ENCODE assay signal across 8 cellular contexts in the genomic region with DNA sequence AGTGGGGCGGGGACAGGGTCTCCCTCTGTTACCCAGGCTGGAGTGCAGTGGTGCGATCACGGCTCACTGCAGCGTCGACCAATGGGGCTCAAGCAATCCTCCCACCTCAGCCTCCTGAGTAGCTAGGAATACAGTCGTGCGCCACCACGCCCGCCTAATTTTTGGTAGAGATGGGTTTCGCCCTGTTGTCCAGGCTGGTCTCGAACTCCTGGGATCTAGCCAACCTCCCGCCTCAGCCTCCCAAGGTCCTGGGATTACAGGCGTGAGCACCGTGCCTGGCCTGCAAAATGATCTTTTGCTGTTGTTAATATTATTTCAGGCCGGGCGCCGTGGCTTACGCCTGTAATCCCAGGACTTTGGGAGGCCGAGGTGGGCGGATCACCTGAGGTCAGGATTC.
DNase-seq lines count a peak whose midpoint lies in the region; FAIRE-seq and TF ChIP-seq lines count a peak whose summit lies in the region.

No MANE protein-coding gene starts in this region.

- H3K27ac Mint-ChIP-seq in activated naive CD4-positive, alpha-beta T cell treated with anti-CD3 and anti-CD28 coated beads, Interleukin-2, amount 50 U/mL, for 24 hours = peak overlapping the region; percentile 87

- H3K36me3 ChIP-seq in muscle layer of colon (ENCODE audit: insufficient read depth, low read length) = peaks cover 5% of the 10 kb centered on the region

- no peaks in the 10 kb centered on the region for H3K9me3 ChIP-seq in muscle layer of colon (ENCODE audit: low read length)

- no peak for FAIRE-seq in H54 (lab: Jason Lieb, UNC)

- peak overlapping the region; percentile 92 for H3K4me3 Mint-ChIP-seq in activated naive CD4-positive, alpha-beta T cell treated with anti-CD3 and anti-CD28 coated beads, Interleukin-2, amount 50 U/mL, for 24 hours

- DNase-seq in activated naive CD4-positive, alpha-beta T cell treated with Interleukin-2 at 50 U/mL for 16 hours = no peak
- DNase-seq in choroid plexus epithelial cell (ENCODE audit: low read depth) (no peak), NCI-H2196 treated with DMSO at 0.1 percent for 48 hours (lab: John Stamatoyannopoulos, UW; ENCODE audit: unreplicated experiment) (no peak), putamen (ENCODE audit: low spot score) (no peak), H54 (ENCODE audit: insufficient read length, low spot score) (no peak), COLO668 (lab: John Stamatoyannopoulos, UW; ENCODE audit: unreplicated experiment) (no peak)

- no peaks in the 10 kb centered on the region for H3K27me3 Mint-ChIP-seq in activated naive CD4-positive, alpha-beta T cell treated with anti-CD3 and anti-CD28 coated beads, Interleukin-2, amount 50 U/mL, for 24 hours

- H3K4me1 ChIP-seq in muscle layer of colon (ENCODE audit: insufficient read depth, low read length) = peaks cover 17% of the 10 kb centered on the region

- H3K36me3 Mint-ChIP-seq in activated naive CD4-positive, alpha-beta T cell treated with anti-CD3 and anti-CD28 coated beads, Interleukin-2, amount 50 U/mL, for 24 hours = peaks cover 11% of the 10 kb centered on the region

- H3K4me1 Mint-ChIP-seq in activated naive CD4-positive, alpha-beta T cell treated with anti-CD3 and anti-CD28 coated beads, Interleukin-2, amount 50 U/mL, for 24 hours = peaks cover 46% of the 10 kb centered on the region

- no peaks in the 10 kb centered on the region for H3K27me3 ChIP-seq in muscle layer of colon (ENCODE audit: control insufficient read depth in 1 of 2, insufficient read depth in 2 of 2, low read length in 2 of 2)

- H3K9me3 Mint-ChIP-seq in activated naive CD4-positive, alpha-beta T cell treated with anti-CD3 and anti-CD28 coated beads, Interleukin-2, amount 50 U/mL, for 24 hours = no peaks in the 10 kb centered on the region

- H3K27ac ChIP-seq in muscle layer of colon (ENCODE audit: low read depth, low read length) = no peak overlapping the region

- no peak for TF ChIP-seq POLR2A in H54 (IDR thresholded peaks at IDR 0.05; ENCODE audit: low read depth, low read length)

- H3K9ac ChIP-seq in muscle layer of colon (ENCODE audit: low read length) = no peak overlapping the region

- no peak for TF ChIP-seq CTCF in choroid plexus epithelial cell (conservative IDR thresholded peaks at IDR 0.05; ENCODE audit: low read depth, low read length)

- H3K4me3 ChIP-seq in choroid plexus epithelial cell (ENCODE audit: low read depth, low read length) (peak overlapping the region; percentile 74), muscle layer of colon (ENCODE audit: low read depth in 1 of 2, low read length in 2 of 2) (peak overlapping the region; percentile 81 to 96)
